Comparison of ENCODE assay signal across 8 cellular contexts in genomic region chr2:137995368-137995767, GRCh38. TPM values are rescaled to one million over a fixed set of nuclear protein-coding genes. Genes with fewer than 3 reads are reported as not detected.
"Had no signal": no experiment of that assay in that cellular context is flagged by ENCODE, and none has a peak within 500 bp of the region (broad histone marks: within the 10 kb centered on the region; RNA-seq: fewer than 3 reads in every experiment).

No MANE protein-coding gene starts in this region.

RNA-seq across cellular contexts. Expression of gene HNMT, which starts 31.1 kb away (rescaled TPM):
- total RNA-seq: activated naive CD4-positive, alpha-beta T cell treated with anti-CD3 and anti-CD28 coated beads for 36 hours; activated naive CD4-positive, alpha-beta T cell treated with anti-CD3 and anti-CD28 coated beads, Interleukin-2, amount 50 U/mL, for 72 hours; activated naive CD8-positive, alpha-beta T cell treated with anti-CD3 and anti-CD28 coated beads for 36 hours; activated T-cell treated with anti-CD3 and anti-CD28 coated beads, Interleukin-2, amount 50 U/mL, for 4 hours; activated T-cell treated with anti-CD3 and anti-CD28 coated beads, Interleukin-2, amount 50 U/mL, for 72 hours; activated T-helper 1 cell treated with anti-CD3 and anti-CD28 coated beads, Interleukin-12 subunit alpha, Interleukin-12 subunit beta, Interleukin-2, Interleukin-4 antibody, amounts not matched to agents 30 ng/mL and 10 ng/mL and 1 ng/mL, durations not matched to agents 14 hours and 24 hours and 36 hours; activated T-helper 17 cell treated with anti-CD3 and anti-CD28 coated beads, Interleukin-2, amount 50 U/mL, for 72 hours; activated T-helper 2 cell treated with anti-CD3 and anti-CD28 coated beads, Interferon-gamma antibody, Interleukin-2, Interleukin-4, amounts not matched to agents 10 μg/mL and 5 μg/mL and 100 μg/mL, durations not matched to agents 14 hours and 24 hours and 36 hours had no signal
